In the genomic region with DNA sequence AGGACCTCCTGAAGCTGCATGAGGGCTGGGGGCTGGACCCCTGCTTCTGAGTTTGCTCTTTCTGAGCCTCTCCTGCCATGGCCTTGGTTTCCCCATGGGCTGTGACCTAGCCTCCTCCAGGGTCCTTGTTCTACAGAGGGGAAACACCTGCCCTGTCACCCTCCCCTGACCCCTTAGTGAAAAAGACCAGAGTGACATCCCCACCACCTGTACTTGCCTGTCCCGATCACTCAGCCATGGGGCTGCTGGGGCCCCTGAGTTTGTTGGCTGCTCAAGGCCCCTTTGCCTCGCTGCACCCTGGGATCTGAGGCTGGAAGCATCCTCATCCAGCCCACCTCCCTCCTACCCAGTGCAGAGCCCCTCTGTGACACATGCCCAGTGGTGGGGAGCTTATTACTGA, we compare ENCODE assay signal across 14 cellular contexts. TPM values are rescaled to one million over a fixed set of nuclear protein-coding genes. Genes with fewer than 3 reads are reported as not detected.
DNase-seq lines count a peak whose midpoint lies in the region; ATAC-seq and TF ChIP-seq lines count a peak whose summit lies in the region.
"Had no signal": no experiment of that assay in that cellular context is flagged by ENCODE, and none has a peak within 500 bp of the region (broad histone marks: within the 10 kb centered on the region; RNA-seq: fewer than 3 reads in every experiment).

No MANE protein-coding gene starts in this region.

- H3K36me3 ChIP-seq in neutrophil (no peaks in the 10 kb centered on the region), esophagus muscularis mucosa (no peaks in the 10 kb centered on the region)

- H3K4me1 Mint-ChIP-seq in brain: peaks cover 38% of the 10 kb centered on the region

- H3K27ac Mint-ChIP-seq in brain: no peak overlapping the region

- DNase-seq in esophagus muscularis mucosa (ENCODE audit: extremely low spot score): no peak
- DNase-seq: activated CD8-positive, alpha-beta memory T cell treated with anti-CD3 and anti-CD28 coated beads for 24 hours; H7; mesenchymal stem cell; NCI-H1048; SK-N-SH; stimulated activated CD8-positive, alpha-beta memory T cell treated with anti-CD3 and anti-CD28 coated beads, Interleukin-4, amount 100 ng/mL, for 48 hours had no signal

- no peaks in the 10 kb centered on the region for H3K9me3 Mint-ChIP-seq in brain

- TF ChIP-seq CTCF in brain (conservative IDR thresholded peaks at IDR 0.05): no peak
- no peak for TF ChIP-seq CTCF in neutrophil (IDR thresholded peaks at IDR 0.05)
- no peak for TF ChIP-seq CTCF in esophagus muscularis mucosa (IDR thresholded peaks at IDR 0.05)

- no peaks in the 10 kb centered on the region for H3K36me3 Mint-ChIP-seq in brain

- H3K4me3 ChIP-seq in GM08714 (ENCODE audit: low read length) (peak overlapping the region; percentile 77; the same call in 1 of the 2 replicates), neutrophil (ENCODE audit: low read depth in 1 of 2, low read length in 1 of 2) (peak overlapping the region; percentile 68 to 91), esophagus muscularis mucosa (peak overlapping the region in 2 of 4 donors; percentile 54 to 70)

- peaks cover 67 to 73% of the 10 kb centered on the region in 2 experiments for H3K4me1 ChIP-seq in neutrophil (ENCODE audit: control insufficient read depth in 1 of 2, insufficient read depth in 1 of 2, low read depth in 1 of 2, low read length in 1 of 2)
- peaks cover 28 to 46% (median 43%) of the 10 kb centered on the region in 4 donors for H3K4me1 ChIP-seq in esophagus muscularis mucosa

- peaks cover 33% of the 10 kb centered on the region for H3K27me3 Mint-ChIP-seq in brain

- intact Hi-C loops in esophagus muscularis mucosa (cut with DNase I): loop anchor here (10.0 kb wide), 2 partner anchors 51 to 111 kb away; a partner anchor contains a TSS

- peak overlapping the region in 4 of 5 experiments; percentile 41 to 72 (median 60) for H3K4me3 Mint-ChIP-seq in brain

- H3K9me3 ChIP-seq in neutrophil (no peaks in the 10 kb centered on the region), esophagus muscularis mucosa (no peaks in the 10 kb centered on the region)
- H3K9me3 ChIP-seq: SK-N-SH had no signal

- TF ChIP-seq EP300 in esophagus muscularis mucosa (IDR thresholded peaks at IDR 0.05): no peak

- H3K27ac ChIP-seq in neutrophil (peak overlapping the region; percentile 90), esophagus muscularis mucosa (replicated peaks in 1 of 4) (no peak overlapping the region)

- ATAC-seq in GM19397 (IDR thresholded peaks at IDR 0.05; ENCODE audit: unreplicated experiment) (peak; percentile 27), GM18502 (IDR thresholded peaks at IDR 0.05; ENCODE audit: poor library complexity, unreplicated experiment) (no peak), HG02870 (IDR thresholded peaks at IDR 0.05; ENCODE audit: unreplicated experiment) (no peak)

- 100% methylated on average over 2 of the region's 2 CpGs for WGBS in esophagus muscularis mucosa

- TF ChIP-seq POLR2A in esophagus muscularis mucosa (IDR thresholded peaks at IDR 0.05; ENCODE audit: low read depth): no peak

- no peaks in the 10 kb centered on the region for H3K27me3 ChIP-seq in neutrophil
- no peaks in the 10 kb centered on the region for H3K27me3 ChIP-seq in esophagus muscularis mucosa

RNA-seq across cellular contexts. Expression of a gene that starts 0.8 kb away (rescaled TPM):
- polyA plus RNA-seq in brain (ENCODE audit: insufficient read depth, low read depth, low replicate concordance): not detected
- total RNA-seq in esophagus muscularis mucosa: 1 to 10 TPM; 1.2 to 6.0 (median 2.5) TPM
- total RNA-seq: H7 had no signal
- polyA plus RNA-seq: SK-N-SH had no signal

RNA-seq across cellular contexts. Expression of a gene that starts 13.1 kb away (rescaled TPM):
- polyA plus RNA-seq in brain (ENCODE audit: insufficient read depth, low read depth, low replicate concordance): 0.14 TPM
- 1 to 10 TPM in 3 of 4 donors, under 1 TPM in 1; 0.39 to 5.0 (median 1.8) TPM for total RNA-seq in esophagus muscularis mucosa
- total RNA-seq: glomerular endothelial cell, H7 had no signal
- polyA plus RNA-seq: SK-N-SH had no signal

RNA-seq across cellular contexts. Expression of a gene that starts 47.7 kb away (rescaled TPM):
- polyA plus RNA-seq in brain (ENCODE audit: insufficient read depth, low read depth, low replicate concordance): 10.3 TPM
- total RNA-seq in esophagus muscularis mucosa: 10 to 100 TPM; 40.1 to 46.4 (median 40.8) TPM
